ENCODE assay signal across 14 cellular contexts in genomic region chr4:121510260-121510942, GRCh38.
DNase-seq lines count a peak whose midpoint lies in the region; ATAC-seq and TF ChIP-seq lines count a peak whose summit lies in the region.
"Had no signal": no experiment of that assay in that cellular context is flagged by ENCODE, and none has a peak within 500 bp of the region (broad histone marks: within the 10 kb centered on the region; RNA-seq: fewer than 3 reads in every experiment).

No MANE protein-coding gene starts in this region.

- intact Hi-C loops in mucosa of descending colon (cut with DNase I, micrococcal nuclease) = no loop called here

- no peaks in the 10 kb centered on the region for H3K9me3 ChIP-seq in mucosa of descending colon
- H3K9me3 ChIP-seq: colonic mucosa, SK-N-SH had no signal

- DNase-seq in Daoy (ENCODE audit: low read depth) = peak; percentile 4
- no peak for DNase-seq in NCI-H2171 (lab: John Stamatoyannopoulos, UW)
- no peak for DNase-seq in DMS79 (lab: John Stamatoyannopoulos, UW)
- no peak for DNase-seq in NCI-H2107 treated with DMSO at 0.1 percent for 48 hours (lab: John Stamatoyannopoulos, UW; ENCODE audit: unreplicated experiment)
- DNase-seq in mucosa of descending colon = no peak
- DNase-seq: activated CD4-positive, alpha-beta T cell treated with anti-CD3 and anti-CD28 coated beads, Interleukin-2, amount 10 ng/mL, durations not matched to agents 7 days and 5 days; colonic mucosa; NCI-H1048; NCI-H774; SK-N-SH had no signal

- H3K36me3 ChIP-seq in mucosa of descending colon (ENCODE audit: low read depth) = no peaks in the 10 kb centered on the region
- H3K36me3 ChIP-seq: colonic mucosa had no signal

- H3K4me3 ChIP-seq in mucosa of descending colon = no peak overlapping the region
- H3K4me3 ChIP-seq: colonic mucosa had no signal

- H3K4me1 ChIP-seq in mucosa of descending colon (ENCODE audit: low read depth) = no peaks in the 10 kb centered on the region
- H3K4me1 ChIP-seq: colonic mucosa had no signal

- TF ChIP-seq CTCF in mucosa of descending colon (IDR thresholded peaks at IDR 0.05) = no peak

- peak; percentile 82 for ATAC-seq in GM18909 (IDR thresholded peaks at IDR 0.05; ENCODE audit: poor library complexity, unreplicated experiment)
- peak; percentile 90 for ATAC-seq in HG02610 (IDR thresholded peaks at IDR 0.05; ENCODE audit: unreplicated experiment)
- peak; percentile 79 for ATAC-seq in HG03469 (IDR thresholded peaks at IDR 0.05; ENCODE audit: unreplicated experiment)
- no peak for ATAC-seq in mucosa of descending colon
- ATAC-seq: left lobe of liver had no signal
